26 cellular contexts compared by ENCODE assay signal in the genomic region with DNA sequence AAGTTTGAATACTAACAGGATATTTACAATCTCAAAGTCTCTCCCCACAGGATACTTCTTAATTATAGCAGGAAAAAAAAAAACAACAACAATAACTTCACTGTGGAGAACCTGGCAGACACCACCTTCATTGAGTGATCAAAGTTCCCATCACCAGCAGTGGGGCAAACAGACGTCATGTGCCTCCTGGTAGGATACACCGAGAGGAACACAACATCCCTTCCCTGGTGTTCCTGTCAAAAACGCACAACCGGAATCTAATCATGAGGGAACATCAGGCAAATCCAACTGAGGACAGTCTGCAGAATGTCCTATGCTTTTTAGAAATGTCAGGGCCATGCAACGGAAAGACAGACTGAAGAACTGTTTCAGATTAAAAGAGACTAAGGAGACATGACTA.
"Had no signal": no experiment of that assay in that cellular context is flagged by ENCODE, and none has a peak within 500 bp of the region (broad histone marks: within the 10 kb centered on the region; RNA-seq: fewer than 3 reads in every experiment).

No MANE protein-coding gene starts in this region.

- H3K4me2 ChIP-seq: smooth muscle cell had no signal

- H3K4me3 ChIP-seq: colonic mucosa, esophagus muscularis mucosa, heart right ventricle, left ventricle myocardium inferior, lung, pancreas, smooth muscle cell, stomach, thyroid gland, upper lobe of left lung had no signal

- DNase-seq: caudate nucleus; colonic mucosa; dermis blood vessel endothelial cell; effector memory CD4-positive, alpha-beta T cell; foreskin keratinocyte; glutamatergic neuron; heart right ventricle; hippocampal formation; left cardiac atrium; left ventricle myocardium inferior; naive B cell; nephron progenitor cell; occipital lobe; pancreas; stimulated activated CD4-positive, alpha-beta T cell treated with anti-CD3 and anti-CD28 coated beads, Interleukin-12 subunit alpha, Interleukin-12 subunit beta, amount 100 ng/mL, for 4 hours; stimulated activated CD4-positive, alpha-beta T cell treated with anti-CD3 and anti-CD28 coated beads, Interleukin-2, amount 100 ng/mL, for 24 hours; stimulated activated CD4-positive, alpha-beta T cell treated with anti-CD3 and anti-CD28 coated beads, Interleukin-4, amount 100 ng/mL, for 24 hours; stimulated activated naive CD4-positive, alpha-beta T cell treated with Interleukin-2 at 50 U/mL for 16 hours; stomach; thyroid gland; upper lobe of left lung had no signal

- H3K27me3 Mint-ChIP-seq: memory B cell, naive B cell had no signal

- ATAC-seq: foreskin keratinocyte; left cardiac atrium; stimulated activated effector memory CD8-positive, alpha-beta T cell treated with anti-CD3 and anti-CD28 coated beads, Interleukin-12 subunit alpha, Interleukin-12 subunit beta, amount 100 ng/mL, for 72 hours had no signal

- H3K36me3 Mint-ChIP-seq: naive B cell; stimulated activated effector memory CD8-positive, alpha-beta T cell treated with anti-CD3 and anti-CD28 coated beads, Interleukin-12 subunit alpha, Interleukin-12 subunit beta, amount 100 ng/mL, for 72 hours had no signal

- H3K4me1 Mint-ChIP-seq: memory B cell; naive B cell; stimulated activated effector memory CD8-positive, alpha-beta T cell treated with anti-CD3 and anti-CD28 coated beads, Interleukin-12 subunit alpha, Interleukin-12 subunit beta, amount 100 ng/mL, for 72 hours had no signal

- H3K9me3 ChIP-seq: colonic mucosa, esophagus muscularis mucosa, heart right ventricle, left ventricle myocardium inferior, pancreas, stomach, thyroid gland, upper lobe of left lung had no signal

- H3K36me3 ChIP-seq: colonic mucosa, left ventricle myocardium inferior, pancreas, stomach, thyroid gland, upper lobe of left lung had no signal

- H3K27ac ChIP-seq: colonic mucosa, esophagus muscularis mucosa, foreskin keratinocyte, heart right ventricle, left ventricle myocardium inferior, pancreas, stomach, thyroid gland had no signal

- H3K27me3 ChIP-seq: colonic mucosa, esophagus muscularis mucosa, foreskin keratinocyte, heart right ventricle, pancreas, stomach, thyroid gland, upper lobe of left lung had no signal

- H3K27ac Mint-ChIP-seq: memory B cell; nephron progenitor cell; stimulated activated effector memory CD8-positive, alpha-beta T cell treated with anti-CD3 and anti-CD28 coated beads, Interleukin-12 subunit alpha, Interleukin-12 subunit beta, amount 100 ng/mL, for 72 hours had no signal

- H3K4me3 Mint-ChIP-seq: memory B cell; naive B cell; nephron progenitor cell; stimulated activated effector memory CD8-positive, alpha-beta T cell treated with anti-CD3 and anti-CD28 coated beads, Interleukin-12 subunit alpha, Interleukin-12 subunit beta, amount 100 ng/mL, for 72 hours had no signal

- H3K4me1 ChIP-seq: colonic mucosa, pancreas had no signal

- H3K9me3 Mint-ChIP-seq: memory B cell, nephron progenitor cell had no signal
